8 cellular contexts compared by ENCODE assay signal in the genomic region with DNA sequence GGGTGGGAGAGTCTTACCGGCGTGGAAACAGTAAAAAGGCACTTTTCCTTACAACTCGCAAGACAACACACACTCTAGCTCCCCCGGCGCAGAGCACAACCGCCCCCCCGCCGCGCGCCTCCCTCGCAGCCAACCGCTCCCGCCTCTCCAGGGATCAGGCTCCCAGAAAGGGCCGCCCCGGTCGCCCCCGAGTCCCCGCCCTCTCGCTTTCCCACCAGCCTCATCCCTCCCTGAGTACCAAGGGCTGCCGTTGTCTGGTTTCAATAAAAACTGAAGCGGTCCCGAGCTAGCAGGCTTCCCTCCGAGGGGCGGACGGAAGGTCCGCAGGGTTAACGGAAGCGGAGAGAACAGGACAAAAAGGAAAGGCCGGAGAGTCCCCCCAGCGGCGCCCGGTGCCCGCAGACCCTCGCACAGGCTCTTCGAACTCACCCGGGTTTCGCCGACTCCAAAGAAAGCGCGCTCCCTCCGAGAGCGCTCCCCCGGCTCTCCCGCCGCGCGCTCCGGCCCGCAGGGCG. TPM values are rescaled to one million over a fixed set of nuclear protein-coding genes. Genes with fewer than 3 reads are reported as not detected.
A peak's percentile ranks its signal among the peaks of the same experiment; 100 is the strongest.
DNase-seq lines count a peak whose midpoint lies in the region; ATAC-seq lines count a peak whose summit lies in the region.

No MANE protein-coding gene starts in this region.

- CTCF ChIA-PET in activated CD4-positive, alpha-beta memory T cell treated with anti-CD3 and anti-CD28 coated beads for 36 hours (lab: Charles Lee) = interaction anchor here (1.0 to 4.1 kb wide), 11 partner anchors 11 to 175 kb away, joined by 3 to 20 read pairs (median 4); no protein-coding TSS in a partner anchor

- no peaks in the 10 kb centered on the region for H3K9me3 ChIP-seq in effector memory CD4-positive, alpha-beta T cell (ENCODE audit: control insufficient read depth, low read length)

- H3K4me1 Mint-ChIP-seq in activated CD4-positive, alpha-beta memory T cell treated with anti-CD3 and anti-CD28 coated beads for 36 hours (ENCODE audit: low read depth) = peaks cover 49% of the 10 kb centered on the region

- no peaks in the 10 kb centered on the region for H3K36me3 ChIP-seq in effector memory CD4-positive, alpha-beta T cell (ENCODE audit: control insufficient read depth, insufficient read depth, low read length)

- intact Hi-C loops in activated CD4-positive, alpha-beta memory T cell treated with anti-CD3 and anti-CD28 coated beads for 36 hours (cut with micrococcal nuclease) = loop anchor here (1.0 to 5.0 kb wide), 7 partner anchors 9 to 199 kb away; a partner anchor contains a TSS

- POLR2A ChIA-PET in activated CD4-positive, alpha-beta memory T cell treated with anti-CD3 and anti-CD28 coated beads for 36 hours (lab: Charles Lee) = interaction anchor here (0.6 to 4.4 kb wide), 10 partner anchors 8 to 47 kb away, joined by 3 to 49 read pairs (median 4); no protein-coding TSS in a partner anchor

- no peaks in the 10 kb centered on the region for H3K27me3 Mint-ChIP-seq in activated CD4-positive, alpha-beta memory T cell treated with anti-CD3 and anti-CD28 coated beads for 36 hours

- H3K36me3 Mint-ChIP-seq in activated CD4-positive, alpha-beta memory T cell treated with anti-CD3 and anti-CD28 coated beads for 36 hours = peaks cover 17% of the 10 kb centered on the region

- H3K4me3 ChIP-seq in effector memory CD4-positive, alpha-beta T cell (ENCODE audit: insufficient read depth, low read depth, low read length, poor library complexity, severe bottlenecking) = peak overlapping the region; percentile 91

- H3K9me3 Mint-ChIP-seq in activated CD4-positive, alpha-beta memory T cell treated with anti-CD3 and anti-CD28 coated beads for 36 hours = no peaks in the 10 kb centered on the region

- DNase-seq in NCI-H2081 (lab: John Stamatoyannopoulos, UW) (peak; percentile 38 to 67), NCI-H2081 treated with DMSO at 0.1 percent for 48 hours (lab: John Stamatoyannopoulos, UW) (no peak), NCI-H2227 (lab: John Stamatoyannopoulos, UW; ENCODE audit: unreplicated experiment) (peak; percentile 69), medulla oblongata (ENCODE audit: extremely low spot score) (peak; percentile 68)
- DNase-seq in activated CD4-positive, alpha-beta memory T cell treated with anti-CD3 and anti-CD28 coated beads for 36 hours = peak; percentile 71
- peak; percentile 31 to 52 (median 46) for DNase-seq in effector memory CD4-positive, alpha-beta T cell
- DNase-seq in stimulated activated CD8-positive, alpha-beta memory T cell treated with anti-CD3 and anti-CD28 coated beads, Interleukin-2, amount 100 ng/mL, for 48 hours (ENCODE audit: low read depth in 2 of 2) = peak; percentile 30 to 36

- peak overlapping the region; percentile 95 for H3K27ac Mint-ChIP-seq in activated CD4-positive, alpha-beta memory T cell treated with anti-CD3 and anti-CD28 coated beads for 36 hours

- H3K27me3 ChIP-seq in effector memory CD4-positive, alpha-beta T cell (replicated peaks; ENCODE audit: control insufficient read depth, insufficient read depth, low read length, poor library complexity, severe bottlenecking) = no peaks in the 10 kb centered on the region

- peak overlapping the region; percentile 93 for H3K4me3 Mint-ChIP-seq in activated CD4-positive, alpha-beta memory T cell treated with anti-CD3 and anti-CD28 coated beads for 36 hours

- H3K4me1 ChIP-seq in effector memory CD4-positive, alpha-beta T cell (ENCODE audit: control insufficient read depth, insufficient read depth, low read length, poor library complexity, severe bottlenecking) = peaks cover 22% of the 10 kb centered on the region

- H3K27ac ChIP-seq in effector memory CD4-positive, alpha-beta T cell (ENCODE audit: insufficient read depth, low read length, poor library complexity, severe bottlenecking) = peak overlapping the region; percentile 94

- ATAC-seq in HG02884 (IDR thresholded peaks at IDR 0.05; ENCODE audit: unreplicated experiment) = peak; percentile 26

RNA-seq across cellular contexts. Expression of a gene that starts 0.8 kb away (rescaled TPM):
- total RNA-seq in activated CD4-positive, alpha-beta memory T cell treated with anti-CD3 and anti-CD28 coated beads for 36 hours = 100 to 1,000 TPM; 112 to 121 TPM
